In the genomic region with DNA sequence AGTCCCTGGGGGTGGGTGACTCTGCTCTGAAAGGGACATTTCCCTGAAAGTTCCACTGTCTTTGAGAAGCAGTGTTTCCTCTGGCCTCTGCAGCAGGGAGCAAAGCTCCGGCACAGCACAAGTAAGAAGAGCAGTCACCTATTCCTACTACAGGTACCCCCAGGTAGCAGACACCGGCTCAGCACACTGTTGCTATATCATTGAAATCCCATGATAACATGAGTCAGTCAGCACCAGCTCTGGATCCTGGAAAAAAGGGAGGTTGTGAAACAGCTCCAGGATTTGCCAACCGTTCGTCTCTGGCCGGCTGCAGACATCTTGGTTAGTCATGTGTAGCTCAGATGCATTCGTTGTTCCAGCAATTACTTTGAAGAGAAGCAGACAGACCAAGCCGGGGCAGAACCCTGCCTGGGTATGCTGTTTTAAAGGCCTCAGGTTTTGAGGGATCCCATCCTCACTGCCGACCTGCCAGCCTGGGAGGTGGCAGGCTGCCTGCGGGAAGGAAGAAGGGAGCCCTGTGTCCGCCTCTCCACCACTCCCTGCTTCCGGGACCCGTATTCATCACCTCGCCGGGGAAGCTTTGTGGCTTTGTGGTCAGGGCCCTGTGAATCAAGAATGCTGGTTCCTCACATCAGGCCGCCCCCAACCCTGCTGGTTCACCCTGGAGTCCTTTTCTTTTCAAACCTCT, we compare ENCODE assay signal across 8 cellular contexts.
DNase-seq lines count a peak whose midpoint lies in the region; ATAC-seq and TF ChIP-seq lines count a peak whose summit lies in the region.

No MANE protein-coding gene starts in this region.

- no peak overlapping the region for H2AFZ ChIP-seq in MM.1S (ENCODE audit: low read length)

- no peak overlapping the region for H3K4me2 ChIP-seq in MM.1S (ENCODE audit: low read depth, low read length)

- peaks cover 8 to 44% (median 24%) of the 10 kb centered on the region in 3 donors for H3K4me1 ChIP-seq in skeletal muscle tissue (ENCODE audit: control insufficient read depth in 3 of 3, insufficient read depth in 3 of 3, low read length in 3 of 3)
- H3K4me1 ChIP-seq in MM.1S (ENCODE audit: low read length), result peaks cover 17% of the 10 kb centered on the region

- peak; percentile 79 for DNase-seq in AG08396 (ENCODE audit: low spot score)
- peak; percentile 83 for DNase-seq in HS-27A (ENCODE audit: low read depth)
- peak; percentile 24 to 56 for DNase-seq in activated CD4-positive, alpha-beta T cell treated with anti-CD3 and anti-CD28 coated beads, Interleukin-2, amount 50 U/mL, for 24 hours (ENCODE audit: low read depth in 1 of 2, low spot score in 1 of 2)
- peak; percentile 42 for DNase-seq in effector CD4-positive, alpha-beta T cell
- no peak for DNase-seq in amygdala (lab: John Stamatoyannopoulos, UW)
- no peak for DNase-seq in MM.1S

- H3F3A ChIP-seq in MM.1S (ENCODE audit: insufficient read depth, low read length), result no peaks in the 10 kb centered on the region

- H3K4me3 ChIP-seq in skeletal muscle tissue (ENCODE audit: low read length in 3 of 3) (no peak overlapping the region), MM.1S (ENCODE audit: low read length) (no peak overlapping the region)

- H3K79me2 ChIP-seq in MM.1S (ENCODE audit: low read length), result no peaks in the 10 kb centered on the region

- H3K9me3 ChIP-seq in skeletal muscle tissue (ENCODE audit: control insufficient read depth in 3 of 3, low read length in 3 of 3), result no peaks in the 10 kb centered on the region
- no peaks in the 10 kb centered on the region for H3K9me3 ChIP-seq in MM.1S (replicated peaks; ENCODE audit: insufficient read depth, low read length)

- H3K9ac ChIP-seq in skeletal muscle tissue (ENCODE audit: low read depth in 1 of 3, low read length in 3 of 3) (peak overlapping the region in 2 of 3 donors; percentile 41 to 52), MM.1S (ENCODE audit: low read length) (no peak overlapping the region)

- no peaks in the 10 kb centered on the region for H3K9me2 ChIP-seq in MM.1S (replicated peaks; ENCODE audit: insufficient read depth, low read length)

- no peaks in the 10 kb centered on the region for H4K20me1 ChIP-seq in MM.1S (ENCODE audit: insufficient read depth, low read length)

- H3K36me3 ChIP-seq in skeletal muscle tissue (ENCODE audit: control insufficient read depth in 3 of 3, insufficient read depth in 3 of 3, low read length in 3 of 3) (peaks cover 3 to 14% (median 4%) of the 10 kb centered on the region in 3 donors), MM.1S (replicated peaks; ENCODE audit: insufficient read depth, low read length) (no peaks in the 10 kb centered on the region)

- no peak for TF ChIP-seq CTCF in MM.1S (IDR thresholded peaks at IDR 0.05; ENCODE audit: low read length)

- H3K27ac ChIP-seq in skeletal muscle tissue (ENCODE audit: low read depth, low read length), result peak overlapping the region; percentile 52
- no peak overlapping the region for H3K27ac ChIP-seq in MM.1S (ENCODE audit: low read length)

- no peaks in the 10 kb centered on the region for H3K27me3 ChIP-seq in skeletal muscle tissue (ENCODE audit: control insufficient read depth in 3 of 3, insufficient read depth in 3 of 3, low read length in 3 of 3)
- H3K27me3 ChIP-seq in MM.1S (replicated peaks; ENCODE audit: insufficient read depth, low read length), result no peaks in the 10 kb centered on the region

- no peak for ATAC-seq in GM21515 (IDR thresholded peaks at IDR 0.05; ENCODE audit: unreplicated experiment)

Comparison
In these comparisons a context has a peak if more than half of its experiments do, and no peak if none do; other contexts are left out.
1. DNase-seq: peak in AG08396 (single experiment), HS-27A (single experiment), activated CD4-positive, alpha-beta T cell treated with anti-CD3 and anti-CD28 coated beads, Interleukin-2, amount 50 U/mL, for 24 hours (2 of 2) and effector CD4-positive, alpha-beta T cell (single experiment); none in amygdala (0 of 56) and MM.1S (single experiment).